ENCODE assay signal across 8 cellular contexts in genomic region chr9:39030391-39031019, GRCh38.
DNase-seq lines count a peak whose midpoint lies in the region; ATAC-seq, FAIRE-seq and TF ChIP-seq lines count a peak whose summit lies in the region.
"Not testable (repeated sequence)": the region's sequence is repeated elsewhere in the genome, so short reads cannot be mapped to it uniquely, and the experiment has no call there.

No MANE protein-coding gene starts in this region.

- peak; percentile 56 for ATAC-seq in HG02759 (IDR thresholded peaks at IDR 0.05; ENCODE audit: unreplicated experiment)

- not testable (repeated sequence) for H3K4me3 ChIP-seq in astrocyte (ENCODE audit: insufficient read depth, low read depth, low read length); keratinocyte (ENCODE audit: control insufficient read depth in 2 of 3, extremely low read depth in 1 of 3, insufficient read depth in 2 of 3, low read depth in 1 of 3, low read length in 3 of 3)

- dilution Hi-C loops in keratinocyte (cut with MboI; ENCODE audit: extremely low pct_ligation_motif_present, low sequenced_read_pairs) = not testable (repeated sequence)

- H3K9ac ChIP-seq in astrocyte (ENCODE audit: low read length); keratinocyte (ENCODE audit: control insufficient read depth, extremely low read depth, insufficient read depth, low read length): not testable (repeated sequence)

- not testable (repeated sequence) for H3K9me3 ChIP-seq in astrocyte (ENCODE audit: insufficient read depth, low read depth, low read length); keratinocyte (ENCODE audit: control insufficient read depth, low read depth, low read length)

- DNase-seq in Daoy (ENCODE audit: low read depth) = peak; percentile 29
- peak; percentile 68 for DNase-seq in HS-27A (ENCODE audit: low read depth)
- peak; percentile 59 for DNase-seq in RKO (ENCODE audit: low spot score)
- DNase-seq in astrocyte (ENCODE audit: low read depth) = peak; percentile 78
- peak; percentile 76 for DNase-seq in epithelial cell of prostate (ENCODE audit: low read depth, low spot score)
- DNase-seq in keratinocyte (ENCODE audit: low read depth, low spot score) = peak; percentile 67
- DNase-seq in renal cortical epithelial cell (ENCODE audit: low read depth) = peak; percentile 88

- H3K36me3 ChIP-seq in astrocyte (ENCODE audit: insufficient read depth, low read length); keratinocyte (ENCODE audit: control insufficient read depth in 2 of 2, extremely low read depth in 1 of 2, insufficient read depth in 2 of 2, low read length in 2 of 2): not testable (repeated sequence)

- not testable (repeated sequence) for H3K79me2 ChIP-seq in astrocyte (ENCODE audit: insufficient read depth, low read length); keratinocyte (ENCODE audit: control insufficient read depth, insufficient read depth, low read length)

- H3K4me3 Mint-ChIP-seq in astrocyte (ENCODE audit: unreplicated experiment) = not testable (repeated sequence)

- H3K4me2 ChIP-seq in astrocyte (ENCODE audit: low read length); keratinocyte (ENCODE audit: control insufficient read depth, extremely low read depth, insufficient read depth, low read depth, low read length): not testable (repeated sequence)

- not testable (repeated sequence) for H3K27ac Mint-ChIP-seq in astrocyte (ENCODE audit: unreplicated experiment)

- not testable (repeated sequence) for H3K36me3 Mint-ChIP-seq in astrocyte (ENCODE audit: low read depth, unreplicated experiment)

- not testable (repeated sequence) for H2AFZ ChIP-seq in astrocyte (ENCODE audit: low read depth, low read length); keratinocyte (ENCODE audit: control insufficient read depth, low read length)

- H4K20me1 ChIP-seq in astrocyte (ENCODE audit: insufficient read depth, low read length); keratinocyte (ENCODE audit: control insufficient read depth, extremely low read depth, insufficient read depth, low read length): not testable (repeated sequence)

- H3K4me1 ChIP-seq in astrocyte (ENCODE audit: insufficient read depth, low read length); keratinocyte (ENCODE audit: control insufficient read depth, extremely low read depth, insufficient read depth, low read length): not testable (repeated sequence)

- not testable (repeated sequence) for H3K27me3 ChIP-seq in astrocyte (ENCODE audit: insufficient read depth, low read length); keratinocyte (ENCODE audit: control insufficient read depth, extremely low read depth, insufficient read depth, low read length)

- not testable (repeated sequence) for H3K9me3 Mint-ChIP-seq in astrocyte (ENCODE audit: unreplicated experiment)

- H3K27ac ChIP-seq in astrocyte (ENCODE audit: low read depth, low read length) (peak overlapping the region; percentile 37), keratinocyte (ENCODE audit: control insufficient read depth, insufficient read depth, low read length) (peak overlapping the region; percentile 49)
- H3K27ac ChIP-seq in epithelial cell of prostate = not testable (repeated sequence)

- not testable (repeated sequence) for H3K9me1 ChIP-seq in keratinocyte (ENCODE audit: control insufficient read depth, extremely low read depth, insufficient read depth, low read length)

- not testable (repeated sequence) for TF ChIP-seq CTCF in astrocyte (IDR thresholded peaks at IDR 0.05; ENCODE audit: insufficient read depth, low read depth, low read length); keratinocyte (optimal IDR thresholded peaks at IDR 0.05 in 1 of 3, IDR thresholded peaks at IDR 0.05 in 1 of 3, conservative IDR thresholded peaks at IDR 0.05 in 1 of 3; ENCODE audit: extremely low read depth in 1 of 3, insufficient read depth in 2 of 3, low read length in 3 of 3)

- FAIRE-seq in astrocyte (lab: Jason Lieb, UNC); keratinocyte (lab: Jason Lieb, UNC): not testable (repeated sequence)

- not testable (repeated sequence) for H3K4me1 Mint-ChIP-seq in astrocyte (ENCODE audit: low read depth, unreplicated experiment)

- not testable (repeated sequence) for H3K27me3 Mint-ChIP-seq in astrocyte (ENCODE audit: low read depth, unreplicated experiment)

Comparison
In these comparisons a context has a peak if more than half of its experiments do, and no peak if none do; other contexts are left out.
1. DNase-seq: peak in every context shown above with its lines; median percentile 88 in renal cortical epithelial cell; 78 in astrocyte; 76 in epithelial cell of prostate; 68 in HS-27A; 67 in keratinocyte; 59 in RKO; 29 in Daoy.